12 cellular contexts compared by ENCODE assay signal in genomic region chr10:99345350-99345749, GRCh38. TPM values are rescaled to one million over a fixed set of nuclear protein-coding genes. Genes with fewer than 3 reads are reported as not detected.
A peak's percentile ranks its signal among the peaks of the same experiment; 100 is the strongest.
DNase-seq lines count a peak whose midpoint lies in the region; FAIRE-seq and TF ChIP-seq lines count a peak whose summit lies in the region.
"Had no signal": no experiment of that assay in that cellular context is flagged by ENCODE, and none has a peak within 500 bp of the region (broad histone marks: within the 10 kb centered on the region; RNA-seq: fewer than 3 reads in every experiment).

No MANE protein-coding gene starts in this region.

- in situ Hi-C loops in GM13977 (cut with MboI; ENCODE audit: low pct_unique_long_range_greater_than_20kb, low sequenced_read_pairs, unreplicated experiment): no loop called here

- BruUV-seq in Calu3 (replicated peaks; lab: Mats Ljungman, UMichigan): no TSS peak

- peaks cover 9% of the 10 kb centered on the region for H3K4me1 Mint-ChIP-seq in Calu3 (ENCODE audit: low read depth, unreplicated experiment)

- CTCF ChIA-PET in Calu3 (lab: Charles Lee): no interaction called here

- H3K9me3 Mint-ChIP-seq in Calu3 (ENCODE audit: low read depth, unreplicated experiment): no peaks in the 10 kb centered on the region
- H3K9me3 Mint-ChIP-seq: nephron progenitor cell had no signal

- no peak for TF ChIP-seq CTCF in GM13977 (IDR thresholded peaks at IDR 0.05; ENCODE audit: extremely low read depth, insufficient read depth, missing control alignments)
- TF ChIP-seq CTCF in Calu3 (IDR thresholded peaks at IDR 0.05; ENCODE audit: unreplicated experiment): no peak

- no peak overlapping the region for H3K27ac Mint-ChIP-seq in Calu3 (ENCODE audit: unreplicated experiment)
- H3K27ac Mint-ChIP-seq: nephron progenitor cell had no signal

- no peaks in the 10 kb centered on the region for H3K27me3 Mint-ChIP-seq in Calu3 (ENCODE audit: unreplicated experiment)

- DNase-seq in GM13977 (ENCODE audit: low spot score) (peak; percentile 30), HS-27A (ENCODE audit: low read depth) (peak; percentile 41), astrocyte of the hippocampus (ENCODE audit: low read depth, low spot score) (peak; percentile 70), urothelium cell line (ENCODE audit: low spot score) (peak; percentile 41), Calu3 (no peak), dermis blood vessel endothelial cell (no peak), RKO (ENCODE audit: low spot score) (no peak)
- DNase-seq: anterior cingulate cortex, COR-L47, NCI-H1092, nephron progenitor cell had no signal

- intact Hi-C loops in Calu3 (cut with micrococcal nuclease; ENCODE audit: unreplicated experiment): no loop called here

- H3K4me3 Mint-ChIP-seq in Calu3 (ENCODE audit: low read depth, unreplicated experiment): no peak overlapping the region
- H3K4me3 Mint-ChIP-seq: nephron progenitor cell had no signal

- peak; percentile 71 for FAIRE-seq in urothelium cell line (lab: Jason Lieb, UNC)

- no peaks in the 10 kb centered on the region for H3K36me3 Mint-ChIP-seq in Calu3 (ENCODE audit: insufficient read depth, unreplicated experiment)

RNA-seq across cellular contexts. Expression of gene CNNM1, which starts 16.2 kb away (rescaled TPM):
- 5.8 and 6.3 TPM in 2 replicates for total RNA-seq in Calu3 (2022)
- not detected in 2 replicates for total RNA-seq in dermis blood vessel endothelial cell
- total RNA-seq: dermis microvascular lymphatic vessel endothelial cell had no signal

Comparison
In these comparisons a context has a peak if more than half of its experiments do, and no peak if none do; other contexts are left out.
1. DNase-seq: peak in GM13977 (single experiment), HS-27A (single experiment), astrocyte of the hippocampus (single experiment) and urothelium cell line (single experiment); none in Calu3 (single experiment), dermis blood vessel endothelial cell (single experiment) and RKO (single experiment).